3 cellular contexts compared by ENCODE assay signal in genomic region chr10:72275351-72276012, GRCh38.
TF ChIP-seq lines count a peak whose summit lies in the region.

No MANE protein-coding gene starts in this region.

TF ChIP-seq in SK-N-SH, 30 proteins besides CTCF, POLR2A, EP300 and RAD21:
- TF ChIP-seq POLR2AphosphoS5 (IDR thresholded peaks at IDR 0.05; ENCODE audit: low read depth, low read length) = no peak; the same call in 1 of the 2 replicates
- 0 out of 2 replicates have a peak, but pooled peaks have one; percentile 29 for TF ChIP-seq MAX (IDR thresholded peaks at IDR 0.05; ENCODE audit: low read depth)

TF ChIP-seq in SK-N-SH treated with all-trans-retinoic acid at 6 μM for 48 hours, 23 proteins besides CTCF, POLR2A, EP300 and RAD21:
- TF ChIP-seq RARB (CRISPR knock-in tag; IDR thresholded peaks at IDR 0.05) (no peak), OSR1 (CRISPR knock-in tag; IDR thresholded peaks at IDR 0.05) (no peak), ZFP30 (CRISPR knock-in tag; IDR thresholded peaks at IDR 0.05) (no peak), ZNF70 (CRISPR knock-in tag; IDR thresholded peaks at IDR 0.05) (no peak), ZFP3 (CRISPR knock-in tag; IDR thresholded peaks at IDR 0.05) (no peak), GLIS3 (CRISPR knock-in tag; IDR thresholded peaks at IDR 0.05) (no peak), BACH2 (CRISPR knock-in tag; IDR thresholded peaks at IDR 0.05; ENCODE audit: borderline replicate concordance) (no peak), CSDC2 (CRISPR knock-in tag; IDR thresholded peaks at IDR 0.05) (no peak), ESRRG (CRISPR knock-in tag; IDR thresholded peaks at IDR 0.05) (no peak), TCF4 (CRISPR knock-in tag; IDR thresholded peaks at IDR 0.05; ENCODE audit: borderline replicate concordance) (no peak), POU6F1 (CRISPR knock-in tag; IDR thresholded peaks at IDR 0.05; ENCODE audit: borderline replicate concordance, low read depth) (no peak), PPARA (CRISPR knock-in tag; IDR thresholded peaks at IDR 0.05; ENCODE audit: borderline replicate concordance) (no peak), ZNF565 (CRISPR knock-in tag; conservative IDR thresholded peaks at IDR 0.05; ENCODE audit: low read depth) (no peak)
- TF ChIP-seq, protein P1, sequence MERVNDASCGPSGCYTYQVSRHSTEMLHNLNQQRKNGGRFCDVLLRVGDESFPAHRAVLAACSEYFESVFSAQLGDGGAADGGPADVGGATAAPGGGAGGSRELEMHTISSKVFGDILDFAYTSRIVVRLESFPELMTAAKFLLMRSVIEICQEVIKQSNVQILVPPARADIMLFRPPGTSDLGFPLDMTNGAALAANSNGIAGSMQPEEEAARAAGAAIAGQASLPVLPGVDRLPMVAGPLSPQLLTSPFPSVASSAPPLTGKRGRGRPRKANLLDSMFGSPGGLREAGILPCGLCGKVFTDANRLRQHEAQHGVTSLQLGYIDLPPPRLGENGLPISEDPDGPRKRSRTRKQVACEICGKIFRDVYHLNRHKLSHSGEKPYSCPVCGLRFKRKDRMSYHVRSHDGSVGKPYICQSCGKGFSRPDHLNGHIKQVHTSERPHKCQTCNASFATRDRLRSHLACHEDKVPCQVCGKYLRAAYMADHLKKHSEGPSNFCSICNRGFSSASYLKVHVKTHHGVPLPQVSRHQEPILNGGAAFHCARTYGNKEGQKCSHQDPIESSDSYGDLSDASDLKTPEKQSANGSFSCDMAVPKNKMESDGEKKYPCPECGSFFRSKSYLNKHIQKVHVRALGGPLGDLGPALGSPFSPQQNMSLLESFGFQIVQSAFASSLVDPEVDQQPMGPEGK (CRISPR knock-in tag; IDR thresholded peaks at IDR 0.05; ENCODE audit: borderline replicate concordance) = no peak
- TF ChIP-seq, protein P2, sequence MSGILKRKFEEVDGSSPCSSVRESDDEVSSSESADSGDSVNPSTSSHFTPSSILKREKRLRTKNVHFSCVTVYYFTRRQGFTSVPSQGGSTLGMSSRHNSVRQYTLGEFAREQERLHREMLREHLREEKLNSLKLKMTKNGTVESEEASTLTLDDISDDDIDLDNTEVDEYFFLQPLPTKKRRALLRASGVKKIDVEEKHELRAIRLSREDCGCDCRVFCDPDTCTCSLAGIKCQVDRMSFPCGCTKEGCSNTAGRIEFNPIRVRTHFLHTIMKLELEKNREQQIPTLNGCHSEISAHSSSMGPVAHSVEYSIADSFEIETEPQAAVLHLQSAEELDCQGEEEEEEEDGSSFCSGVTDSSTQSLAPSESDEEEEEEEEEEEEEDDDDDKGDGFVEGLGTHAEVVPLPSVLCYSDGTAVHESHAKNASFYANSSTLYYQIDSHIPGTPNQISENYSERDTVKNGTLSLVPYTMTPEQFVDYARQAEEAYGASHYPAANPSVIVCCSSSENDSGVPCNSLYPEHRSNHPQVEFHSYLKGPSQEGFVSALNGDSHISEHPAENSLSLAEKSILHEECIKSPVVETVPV (CRISPR knock-in tag; IDR thresholded peaks at IDR 0.05) = no peak
TF ChIP-seq in SK-N-SH treated with all-trans-retinoic acid at 6 μM for 48 hours: peak in this region for 0.

TF ChIP-seq in endothelial cell of umbilical vein, 7 proteins besides CTCF, POLR2A, EP300 and RAD21:
- TF ChIP-seq FOS (IDR thresholded peaks at IDR 0.05; ENCODE audit: borderline replicate concordance, insufficient read depth, low read length) = no peak
